8 cellular contexts compared by ENCODE assay signal in genomic region chr12:19129486-19130223, GRCh38. TPM values are rescaled to one million over a fixed set of nuclear protein-coding genes. Genes with fewer than 3 reads are reported as not detected.
DNase-seq lines count a peak whose midpoint lies in the region; ATAC-seq and TF ChIP-seq lines count a peak whose summit lies in the region.

PLEKHA5 (plus strand) TSS chr12:19129733; CDS start chr12:19129800, 67 bp downstream.

- H2AFZ ChIP-seq in smooth muscle cell (ENCODE audit: low read depth): peak within 1 kb of the TSS; percentile 86

- no peaks in the 10 kb centered on the region for H3K27me3 ChIP-seq in kidney epithelial cell (ENCODE audit: control insufficient read depth, insufficient read depth, low read length)
- no peaks in the 10 kb centered on the region for H3K27me3 ChIP-seq in smooth muscle cell (ENCODE audit: low read depth)

- peaks cover 31% of the 10 kb centered on the region for H3K4me1 ChIP-seq in smooth muscle cell (ENCODE audit: low read depth)

- ATAC-seq in GM19023 (IDR thresholded peaks at IDR 0.05; ENCODE audit: unreplicated experiment) (peak; percentile 51), HG03565 (IDR thresholded peaks at IDR 0.05; ENCODE audit: unreplicated experiment) (no peak)

- peaks cover 22% of the 10 kb centered on the region for H3F3A ChIP-seq in smooth muscle cell (ENCODE audit: low read depth)

- no peaks in the 10 kb centered on the region for H4K20me1 ChIP-seq in smooth muscle cell (ENCODE audit: low read depth)

- peak within 1 kb of the TSS; percentile 94 for H3K4me3 ChIP-seq in AG09309 (ENCODE audit: control insufficient read depth, low read depth, low read length)
- H3K4me3 ChIP-seq in coronary artery: peak within 1 kb of the TSS; percentile 93
- H3K4me3 ChIP-seq in kidney epithelial cell (ENCODE audit: low read depth, low read length): peak within 1 kb of the TSS; percentile 68
- H3K4me3 ChIP-seq in smooth muscle cell: peak within 1 kb of the TSS; percentile 98

- H3K27ac ChIP-seq in VCaP (peak within 1 kb of the TSS; percentile 97), coronary artery (peak within 1 kb of the TSS; percentile 93 to 95), smooth muscle cell (ENCODE audit: low read depth) (peak within 1 kb of the TSS; percentile 74)

- WGBS in smooth muscle cell (ENCODE audit: low lambda C conversion rate): under 1% methylated on average over 25 of the region's 103 CpGs

- peaks cover 33% of the 10 kb centered on the region for H3K79me2 ChIP-seq in smooth muscle cell (ENCODE audit: low read depth)

- DNase-seq in AG09309 (ENCODE audit: low read depth) (no peak), NCI-H1694 (lab: John Stamatoyannopoulos, UW) (peak; percentile 52), coronary artery (ENCODE audit: low spot score) (peak; percentile 78), kidney epithelial cell (ENCODE audit: low read depth) (no peak), smooth muscle cell (lab: John Stamatoyannopoulos, UW; ENCODE audit: unreplicated experiment) (peak; percentile 30)

- H3K9ac ChIP-seq in smooth muscle cell (ENCODE audit: low read depth): peak within 1 kb of the TSS; percentile 66

- H3K36me3 ChIP-seq in kidney epithelial cell (ENCODE audit: control insufficient read depth, insufficient read depth, low read length) (no peaks in the 10 kb centered on the region), smooth muscle cell (ENCODE audit: low read depth) (no peaks in the 10 kb centered on the region)

- peak within 1 kb of the TSS; percentile 96 for H3K4me2 ChIP-seq in smooth muscle cell

- no peaks in the 10 kb centered on the region for H3K9me3 ChIP-seq in smooth muscle cell (replicated peaks; ENCODE audit: low read depth)

- no peak for TF ChIP-seq CTCF in AG09309 (IDR thresholded peaks at IDR 0.05; ENCODE audit: control insufficient read depth, insufficient read depth, low read depth, low read length, missing control alignments)
- TF ChIP-seq CTCF in VCaP (conservative IDR thresholded peaks at IDR 0.05): peak; percentile 49
- TF ChIP-seq CTCF in coronary artery (IDR thresholded peaks at IDR 0.05): no peak
- peak; percentile 34 for TF ChIP-seq CTCF in kidney epithelial cell (IDR thresholded peaks at IDR 0.05; ENCODE audit: insufficient read depth, low read length, poor library complexity, severe bottlenecking)
- TF ChIP-seq CTCF in smooth muscle cell (IDR thresholded peaks at IDR 0.05; ENCODE audit: borderline replicate concordance, insufficient read depth, poor library complexity, severe bottlenecking): peak; percentile 14

RNA-seq across cellular contexts. Expression of gene PLEKHA5, which starts in this region (rescaled TPM):
- total RNA-seq in kidney epithelial cell (17.1 and 21.9 TPM in 2 replicates), smooth muscle cell (42.8 and 43.1 TPM in 2 replicates)
- polyA plus RNA-seq in smooth muscle cell: 21.4 and 27.4 TPM in 2 replicates

Comparison
In these comparisons a context has a peak if more than half of its experiments do, and no peak if none do; other contexts are left out.
1. DNase-seq: peak in NCI-H1694 (single experiment), coronary artery (single experiment) and smooth muscle cell (single experiment); none in AG09309 (single experiment) and kidney epithelial cell (single experiment).
2. CTCF ChIP-seq: peak in VCaP (single experiment), kidney epithelial cell (single experiment) and smooth muscle cell (single experiment); none in AG09309 (single experiment) and coronary artery (single experiment).
3. Peak in every context shown above with its lines, with median percentiles within 50 percentile points of each other: H3K4me3 ChIP-seq and H3K27ac ChIP-seq.